ENCODE assay signal across 3 cellular contexts in the genomic region with DNA sequence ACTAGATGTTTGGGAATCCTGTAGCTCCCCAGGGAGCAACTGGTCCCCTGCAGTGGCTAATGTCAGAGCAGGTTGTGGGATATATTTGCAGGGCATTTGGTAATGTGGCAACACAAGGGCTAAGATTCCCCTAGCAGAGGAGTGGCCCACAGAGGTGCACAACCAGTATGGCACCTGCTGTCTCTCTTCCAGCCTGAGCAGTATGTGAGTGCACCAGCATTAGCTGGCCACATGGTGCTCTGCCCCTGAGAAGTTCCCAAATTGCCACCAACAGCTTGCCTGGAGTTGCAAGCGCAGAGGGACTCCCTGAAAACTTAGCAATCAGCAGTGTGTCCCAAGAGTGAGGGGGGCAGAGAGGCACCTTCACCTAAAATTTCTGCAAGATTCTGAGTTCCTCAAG.
TF ChIP-seq lines count a peak whose summit lies in the region.

No MANE protein-coding gene starts in this region.

TF ChIP-seq in GM23338, 12 proteins besides CTCF, POLR2A, EP300 and RAD21 (continues in another document):
- TF ChIP-seq, protein P1, sequence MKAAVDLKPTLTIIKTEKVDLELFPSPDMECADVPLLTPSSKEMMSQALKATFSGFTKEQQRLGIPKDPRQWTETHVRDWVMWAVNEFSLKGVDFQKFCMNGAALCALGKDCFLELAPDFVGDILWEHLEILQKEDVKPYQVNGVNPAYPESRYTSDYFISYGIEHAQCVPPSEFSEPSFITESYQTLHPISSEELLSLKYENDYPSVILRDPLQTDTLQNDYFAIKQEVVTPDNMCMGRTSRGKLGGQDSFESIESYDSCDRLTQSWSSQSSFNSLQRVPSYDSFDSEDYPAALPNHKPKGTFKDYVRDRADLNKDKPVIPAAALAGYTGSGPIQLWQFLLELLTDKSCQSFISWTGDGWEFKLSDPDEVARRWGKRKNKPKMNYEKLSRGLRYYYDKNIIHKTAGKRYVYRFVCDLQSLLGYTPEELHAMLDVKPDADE (IDR thresholded peaks at IDR 0.05) = no peak
- TF ChIP-seq JUNB (IDR thresholded peaks at IDR 0.05; ENCODE audit: unreplicated experiment) (no peak), ZNF114 (CRISPR knock-in tag; IDR thresholded peaks at IDR 0.05) (no peak), EZH2 (IDR thresholded peaks at IDR 0.05; ENCODE audit: low read depth, unreplicated experiment) (no peak), NANOG (IDR thresholded peaks at IDR 0.05; ENCODE audit: borderline replicate concordance) (no peak), EZH2phosphoT487 (IDR thresholded peaks at IDR 0.05; ENCODE audit: unreplicated experiment) (no peak)

TF ChIP-seq in WTC11, 78 proteins besides CTCF, POLR2A, EP300 and RAD21:
- TF ChIP-seq PRRX2 (CRISPR knock-in tag; IDR thresholded peaks at IDR 0.05) = no peak
- TF ChIP-seq MXD4 (CRISPR knock-in tag; IDR thresholded peaks at IDR 0.05; ENCODE audit: borderline replicate concordance) = no peak
- no peak for TF ChIP-seq JAZF1 (CRISPR knock-in tag; IDR thresholded peaks at IDR 0.05)
- TF ChIP-seq, protein P2, sequence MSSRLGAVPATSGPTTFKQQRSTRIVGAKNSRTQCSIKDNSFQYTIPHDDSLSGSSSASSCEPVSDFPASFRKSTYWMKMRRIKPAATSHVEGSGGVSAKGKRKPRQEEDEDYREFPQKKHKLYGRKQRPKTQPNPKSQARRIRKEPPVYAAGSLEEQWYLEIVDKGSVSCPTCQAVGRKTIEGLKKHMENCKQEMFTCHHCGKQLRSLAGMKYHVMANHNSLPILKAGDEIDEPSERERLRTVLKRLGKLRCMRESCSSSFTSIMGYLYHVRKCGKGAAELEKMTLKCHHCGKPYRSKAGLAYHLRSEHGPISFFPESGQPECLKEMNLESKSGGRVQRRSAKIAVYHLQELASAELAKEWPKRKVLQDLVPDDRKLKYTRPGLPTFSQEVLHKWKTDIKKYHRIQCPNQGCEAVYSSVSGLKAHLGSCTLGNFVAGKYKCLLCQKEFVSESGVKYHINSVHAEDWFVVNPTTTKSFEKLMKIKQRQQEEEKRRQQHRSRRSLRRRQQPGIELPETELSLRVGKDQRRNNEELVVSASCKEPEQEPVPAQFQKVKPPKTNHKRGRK (CRISPR knock-in tag; IDR thresholded peaks at IDR 0.05; ENCODE audit: borderline replicate concordance) = no peak
- TF ChIP-seq, protein P3, sequence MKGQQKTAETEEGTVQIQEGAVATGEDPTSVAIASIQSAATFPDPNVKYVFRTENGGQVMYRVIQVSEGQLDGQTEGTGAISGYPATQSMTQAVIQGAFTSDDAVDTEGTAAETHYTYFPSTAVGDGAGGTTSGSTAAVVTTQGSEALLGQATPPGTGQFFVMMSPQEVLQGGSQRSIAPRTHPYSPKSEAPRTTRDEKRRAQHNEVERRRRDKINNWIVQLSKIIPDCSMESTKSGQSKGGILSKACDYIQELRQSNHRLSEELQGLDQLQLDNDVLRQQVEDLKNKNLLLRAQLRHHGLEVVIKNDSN (CRISPR knock-in tag; IDR thresholded peaks at IDR 0.05) = no peak
- no peak for TF ChIP-seq OVOL2 (CRISPR knock-in tag; IDR thresholded peaks at IDR 0.05; ENCODE audit: borderline replicate concordance)
- TF ChIP-seq ZNF232 (CRISPR knock-in tag; IDR thresholded peaks at IDR 0.05) = no peak
- TF ChIP-seq ELF4 (CRISPR knock-in tag; IDR thresholded peaks at IDR 0.05; ENCODE audit: low read depth) = no peak
- TF ChIP-seq NFATC4 (CRISPR knock-in tag; IDR thresholded peaks at IDR 0.05) = no peak

TF ChIP-seq in H1, 55 proteins besides CTCF, POLR2A, EP300 and RAD21:
- TF ChIP-seq POLR2AphosphoS5 (IDR thresholded peaks at IDR 0.05; ENCODE audit: low read depth, low read length) (no peak), RBBP5 (IDR thresholded peaks at IDR 0.05; ENCODE audit: borderline replicate concordance, low read depth, low read length) (no peak), CREB1 (IDR thresholded peaks at IDR 0.05) (no peak), GABPA (IDR thresholded peaks at IDR 0.05; ENCODE audit: borderline replicate concordance, insufficient read depth, low read length) (no peak), TAF1 (IDR thresholded peaks at IDR 0.05; ENCODE audit: low read depth, low read length) (no peak)
- TF ChIP-seq, protein P4, sequence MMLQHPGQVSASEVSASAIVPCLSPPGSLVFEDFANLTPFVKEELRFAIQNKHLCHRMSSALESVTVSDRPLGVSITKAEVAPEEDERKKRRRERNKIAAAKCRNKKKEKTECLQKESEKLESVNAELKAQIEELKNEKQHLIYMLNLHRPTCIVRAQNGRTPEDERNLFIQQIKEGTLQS (IDR thresholded peaks at IDR 0.05; ENCODE audit: insufficient read depth, low read depth, low read length) = no peak
